In genomic region chr5:97797994-97798451, GRCh38 we compare ENCODE assay signal across 17 cellular contexts.
DNase-seq lines count a peak whose midpoint lies in the region; FAIRE-seq and TF ChIP-seq lines count a peak whose summit lies in the region.
"Had no signal": no experiment of that assay in that cellular context is flagged by ENCODE, and none has a peak within 500 bp of the region (broad histone marks: within the 10 kb centered on the region; RNA-seq: fewer than 3 reads in every experiment).

No MANE protein-coding gene starts in this region.

- DNase-seq in H54 (ENCODE audit: insufficient read length, low spot score) = no peak
- peak; percentile 65 for DNase-seq in astrocyte of the hippocampus (ENCODE audit: low read depth, low spot score)
- peak; percentile 47 for DNase-seq in glomerular visceral epithelial cell (ENCODE audit: extremely low spot score)
- peak; percentile 5 for DNase-seq in non-pigmented ciliary epithelial cell (ENCODE audit: low read depth)
- DNase-seq in epidermal melanocyte (ENCODE audit: insufficient read length, low spot score) = no peak
- DNase-seq in NCI-H2196 (lab: John Stamatoyannopoulos, UW; ENCODE audit: unreplicated experiment) = no peak
- DNase-seq in NCI-H1092 treated with DMSO at 0.1 percent for 48 hours (lab: John Stamatoyannopoulos, UW) = no peak
- DNase-seq in COLO829 (ENCODE audit: low spot score) = no peak
- DNase-seq: C1 segment of cervical spinal cord, GF-D8, H7, Kasumi-1, NCI-H1417, NCI-H187 treated with DMSO at 0.1 percent for 48 hours, NCI-H748 treated with DMSO at 0.1 percent for 48 hours, OCI-M1, RPMI8226 had no signal

- TF ChIP-seq POLR2A in H54 (IDR thresholded peaks at IDR 0.05; ENCODE audit: low read depth, low read length) = no peak

- peak; percentile 27 for FAIRE-seq in H54 (lab: Jason Lieb, UNC)

Comparison
In these comparisons a context has a peak if more than half of its experiments do, and no peak if none do; other contexts are left out.
1. DNase-seq: peak in astrocyte of the hippocampus (single experiment), glomerular visceral epithelial cell (single experiment) and non-pigmented ciliary epithelial cell (single experiment); none in H54 (single experiment), epidermal melanocyte (single experiment), NCI-H2196 (single experiment), NCI-H1092 treated with DMSO at 0.1 percent for 48 hours (single experiment) and COLO829 (single experiment).